14 cellular contexts compared by ENCODE assay signal in the genomic region with DNA sequence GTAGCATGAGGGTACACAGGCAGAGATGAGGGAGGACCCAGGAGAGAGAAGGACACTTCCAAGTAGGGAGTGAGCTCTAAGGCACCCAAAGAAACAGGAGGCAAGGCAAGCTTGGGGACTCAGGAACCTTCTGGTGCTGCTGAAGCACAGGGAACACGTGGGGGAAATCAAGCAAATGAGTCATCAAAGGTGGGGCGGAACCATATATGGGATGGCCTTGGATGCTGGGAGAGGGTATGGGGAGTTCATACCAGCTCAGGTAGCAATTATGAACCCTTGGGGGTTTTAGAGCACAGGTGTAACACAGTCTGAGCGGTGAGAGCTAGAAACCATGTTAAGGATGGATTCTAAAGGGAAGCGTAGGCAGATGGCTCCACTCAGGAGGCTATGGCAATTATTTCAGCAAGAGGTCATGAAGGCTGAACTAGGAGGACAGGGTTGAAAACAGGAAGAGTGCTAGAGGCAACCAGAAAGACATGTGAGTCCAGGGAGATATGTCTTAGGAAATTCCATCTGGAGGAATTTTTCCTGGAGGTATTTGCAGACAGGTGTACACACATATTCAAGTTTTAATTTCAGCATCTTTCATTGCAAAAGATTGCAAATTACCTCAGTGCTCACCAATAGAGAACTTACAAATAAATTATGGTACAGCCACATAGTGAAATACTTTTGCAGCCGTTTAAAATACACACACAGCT.
DNase-seq lines count a peak whose midpoint lies in the region; ATAC-seq and TF ChIP-seq lines count a peak whose summit lies in the region.
"Had no signal": no experiment of that assay in that cellular context is flagged by ENCODE, and none has a peak within 500 bp of the region (broad histone marks: within the 10 kb centered on the region; RNA-seq: fewer than 3 reads in every experiment).

No MANE protein-coding gene starts in this region.

- in situ Hi-C loops in GM13976 (cut with MboI; ENCODE audit: low sequenced_read_pairs, unreplicated experiment) = no loop called here

- peaks cover 13% of the 10 kb centered on the region for H3K36me3 Mint-ChIP-seq in osteocyte (ENCODE audit: unreplicated experiment)
- H3K36me3 Mint-ChIP-seq: activated CD4-positive, alpha-beta memory T cell treated with anti-CD3 and anti-CD28 coated beads for 36 hours; natural killer cell had no signal

- no peak for ATAC-seq in stimulated activated naive CD8-positive, alpha-beta T cell treated with anti-CD3 and anti-CD28 coated beads, Interleukin-15, amount 100 ng/mL, for 72 hours
- no peak for ATAC-seq in stimulated activated naive CD8-positive, alpha-beta T cell treated with anti-CD3 and anti-CD28 coated beads, Interleukin-15, Interleukin-2, amounts not matched to agents 100 U/mL and 50 U/mL, for 24 hours
- no peak for ATAC-seq in GM21825 (IDR thresholded peaks at IDR 0.05; ENCODE audit: unreplicated experiment)
- ATAC-seq: GM23338, natural killer cell had no signal

- H3K9me3 ChIP-seq in esophagus (ENCODE audit: control insufficient read depth in 2 of 2, insufficient read depth in 1 of 2, low read depth in 1 of 2, low read length in 1 of 2) (no peaks in the 10 kb centered on the region), smooth muscle cell (replicated peaks; ENCODE audit: low read depth) (no peaks in the 10 kb centered on the region)

- H3K27me3 Mint-ChIP-seq in stimulated activated naive CD8-positive, alpha-beta T cell treated with anti-CD3 and anti-CD28 coated beads, Interleukin-15, amount 100 ng/mL, for 72 hours = peaks cover 49% of the 10 kb centered on the region
- H3K27me3 Mint-ChIP-seq in osteocyte (ENCODE audit: unreplicated experiment) = no peaks in the 10 kb centered on the region

- TF ChIP-seq CTCF in osteocyte (IDR thresholded peaks at IDR 0.05) (no peak), smooth muscle cell (IDR thresholded peaks at IDR 0.05; ENCODE audit: borderline replicate concordance, insufficient read depth, poor library complexity, severe bottlenecking) (no peak), GM13976 (IDR thresholded peaks at IDR 0.05; ENCODE audit: borderline replicate concordance, control extremely low read depth, extremely low read depth, insufficient read depth, missing control alignments) (no peak)

- H2AFZ ChIP-seq in smooth muscle cell (ENCODE audit: low read depth) = no peak overlapping the region
- H2AFZ ChIP-seq: GM23338 had no signal

- H3K36me3 ChIP-seq in esophagus (ENCODE audit: control insufficient read depth in 2 of 2, insufficient read depth in 2 of 2, low read length in 1 of 2) (no peaks in the 10 kb centered on the region), smooth muscle cell (ENCODE audit: low read depth) (no peaks in the 10 kb centered on the region)

- H3F3A ChIP-seq in smooth muscle cell (ENCODE audit: low read depth) = peaks cover 10% of the 10 kb centered on the region

- peaks cover 28% of the 10 kb centered on the region for H3K79me2 ChIP-seq in smooth muscle cell (ENCODE audit: low read depth)

- DNase-seq in stimulated activated naive CD8-positive, alpha-beta T cell treated with anti-CD3 and anti-CD28 coated beads, Interleukin-15, amount 100 ng/mL, for 72 hours = no peak
- no peak for DNase-seq in stimulated activated naive CD8-positive, alpha-beta T cell treated with anti-CD3 and anti-CD28 coated beads, Interleukin-15, Interleukin-2, amounts not matched to agents 100 U/mL and 50 U/mL, for 24 hours
- DNase-seq in osteocyte (ENCODE audit: extremely low spot score, unreplicated experiment) = no peak
- DNase-seq in NCI-H1092 treated with DMSO at 0.1 percent for 48 hours (lab: John Stamatoyannopoulos, UW) = no peak
- no peak for DNase-seq in smooth muscle cell (lab: John Stamatoyannopoulos, UW; ENCODE audit: unreplicated experiment)
- no peak for DNase-seq in GM13976 (ENCODE audit: low spot score)
- DNase-seq: activated CD4-positive, alpha-beta memory T cell treated with anti-CD3 and anti-CD28 coated beads for 36 hours; activated gamma-delta T cell; DMS79; islet precursor cell; natural killer cell had no signal

- H3K4me3 Mint-ChIP-seq in stimulated activated naive CD8-positive, alpha-beta T cell treated with anti-CD3 and anti-CD28 coated beads, Interleukin-15, amount 100 ng/mL, for 72 hours = no peak overlapping the region
- no peak overlapping the region for H3K4me3 Mint-ChIP-seq in osteocyte (ENCODE audit: unreplicated experiment)
- H3K4me3 Mint-ChIP-seq: activated CD4-positive, alpha-beta memory T cell treated with anti-CD3 and anti-CD28 coated beads for 36 hours; GM23338; natural killer cell had no signal

- 58 to 62% methylated on average over 5 of the region's 5 CpGs for WGBS in esophagus, 2 donors
- WGBS in smooth muscle cell (ENCODE audit: low lambda C conversion rate) = 65% methylated on average over 5 of the region's 5 CpGs

- no peak overlapping the region for H3K4me2 ChIP-seq in smooth muscle cell
- H3K4me2 ChIP-seq: GM23338 had no signal

- peaks cover 25% of the 10 kb centered on the region for H4K20me1 ChIP-seq in smooth muscle cell (ENCODE audit: low read depth)

- peaks cover 34% of the 10 kb centered on the region for H3K4me1 Mint-ChIP-seq in stimulated activated naive CD8-positive, alpha-beta T cell treated with anti-CD3 and anti-CD28 coated beads, Interleukin-15, amount 100 ng/mL, for 72 hours
- peaks cover 58% of the 10 kb centered on the region for H3K4me1 Mint-ChIP-seq in osteocyte (ENCODE audit: unreplicated experiment)

- H3K9ac ChIP-seq in smooth muscle cell (ENCODE audit: low read depth) = no peak overlapping the region

- H3K27ac ChIP-seq in esophagus (ENCODE audit: low read depth in 2 of 2, low read length in 1 of 2) (peak overlapping the region; percentile 61 to 72), smooth muscle cell (ENCODE audit: low read depth) (no peak overlapping the region)

- H3K4me1 ChIP-seq in esophagus (ENCODE audit: control insufficient read depth in 2 of 2, insufficient read depth in 2 of 2, low read length in 1 of 2) (peaks cover 0 to 6% of the 10 kb centered on the region in 2 donors), smooth muscle cell (ENCODE audit: low read depth) (peaks cover 10% of the 10 kb centered on the region)

- H3K27me3 ChIP-seq in esophagus (ENCODE audit: control insufficient read depth in 1 of 2, insufficient read depth in 2 of 2, low read length in 2 of 2) = no peaks in the 10 kb centered on the region
- no peaks in the 10 kb centered on the region for H3K27me3 ChIP-seq in smooth muscle cell (ENCODE audit: low read depth)

- H3K27ac Mint-ChIP-seq in stimulated activated naive CD8-positive, alpha-beta T cell treated with anti-CD3 and anti-CD28 coated beads, Interleukin-15, amount 100 ng/mL, for 72 hours = peak overlapping the region; percentile 47 to 69
- peak overlapping the region; percentile 91 for H3K27ac Mint-ChIP-seq in osteocyte (ENCODE audit: unreplicated experiment)
- H3K27ac Mint-ChIP-seq: activated CD4-positive, alpha-beta memory T cell treated with anti-CD3 and anti-CD28 coated beads for 36 hours; GM23338; natural killer cell had no signal

- H3K9me3 Mint-ChIP-seq in stimulated activated naive CD8-positive, alpha-beta T cell treated with anti-CD3 and anti-CD28 coated beads, Interleukin-15, amount 100 ng/mL, for 72 hours = no peaks in the 10 kb centered on the region
- H3K9me3 Mint-ChIP-seq in osteocyte (ENCODE audit: unreplicated experiment) = no peaks in the 10 kb centered on the region
- H3K9me3 Mint-ChIP-seq: activated CD4-positive, alpha-beta memory T cell treated with anti-CD3 and anti-CD28 coated beads for 36 hours; GM23338; natural killer cell had no signal

- H3K4me3 ChIP-seq in esophagus (ENCODE audit: low read depth in 1 of 2, low read length in 2 of 2) (no peak overlapping the region), smooth muscle cell (no peak overlapping the region)
- H3K4me3 ChIP-seq: GM23338 had no signal
